Comparison of ENCODE assay signal across 8 cellular contexts in the genomic region with DNA sequence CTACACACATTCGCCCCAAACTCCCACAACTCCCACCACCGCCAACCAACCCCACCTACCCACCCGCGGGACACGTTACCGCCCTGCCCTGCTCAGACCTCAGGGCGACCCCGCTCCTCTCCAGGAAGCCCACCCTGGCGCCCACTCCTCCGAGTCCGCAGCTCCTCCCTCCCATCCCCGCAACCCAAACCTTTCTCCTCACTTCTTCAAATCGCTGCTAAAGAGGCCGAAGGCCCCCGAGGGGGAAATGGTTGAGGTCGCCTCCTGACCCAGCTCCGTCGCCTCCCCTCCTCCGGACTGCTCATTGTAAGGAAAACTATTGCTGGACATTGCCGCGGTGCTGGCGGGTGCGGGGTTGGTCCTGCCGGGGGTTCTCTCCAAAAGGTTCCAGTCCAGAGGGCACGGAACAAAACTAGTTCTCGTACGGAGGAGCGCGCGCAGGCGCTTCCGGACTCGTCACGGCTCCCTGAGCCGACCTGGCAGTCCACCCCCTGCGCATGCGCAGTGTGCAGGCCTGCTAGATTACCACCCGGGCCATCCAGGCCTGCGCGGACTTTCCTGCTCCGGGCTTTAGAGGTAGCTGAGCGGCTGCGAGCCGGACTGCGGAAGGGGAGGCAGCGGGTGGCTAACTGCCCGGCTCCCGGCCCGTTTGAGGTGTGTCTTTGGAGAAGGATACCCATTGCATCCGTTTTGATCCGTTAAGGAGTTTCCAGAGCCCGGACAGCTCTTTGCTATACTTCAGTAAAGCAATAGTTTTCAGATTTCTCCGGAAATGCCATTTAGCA. TPM values are rescaled to one million over a fixed set of nuclear protein-coding genes. Genes with fewer than 3 reads are reported as not detected.
A peak's percentile ranks its signal among the peaks of the same experiment; 100 is the strongest.
DNase-seq lines count a peak whose midpoint lies in the region; ATAC-seq, FAIRE-seq and TF ChIP-seq lines count a peak whose summit lies in the region.

A gene with protein sequence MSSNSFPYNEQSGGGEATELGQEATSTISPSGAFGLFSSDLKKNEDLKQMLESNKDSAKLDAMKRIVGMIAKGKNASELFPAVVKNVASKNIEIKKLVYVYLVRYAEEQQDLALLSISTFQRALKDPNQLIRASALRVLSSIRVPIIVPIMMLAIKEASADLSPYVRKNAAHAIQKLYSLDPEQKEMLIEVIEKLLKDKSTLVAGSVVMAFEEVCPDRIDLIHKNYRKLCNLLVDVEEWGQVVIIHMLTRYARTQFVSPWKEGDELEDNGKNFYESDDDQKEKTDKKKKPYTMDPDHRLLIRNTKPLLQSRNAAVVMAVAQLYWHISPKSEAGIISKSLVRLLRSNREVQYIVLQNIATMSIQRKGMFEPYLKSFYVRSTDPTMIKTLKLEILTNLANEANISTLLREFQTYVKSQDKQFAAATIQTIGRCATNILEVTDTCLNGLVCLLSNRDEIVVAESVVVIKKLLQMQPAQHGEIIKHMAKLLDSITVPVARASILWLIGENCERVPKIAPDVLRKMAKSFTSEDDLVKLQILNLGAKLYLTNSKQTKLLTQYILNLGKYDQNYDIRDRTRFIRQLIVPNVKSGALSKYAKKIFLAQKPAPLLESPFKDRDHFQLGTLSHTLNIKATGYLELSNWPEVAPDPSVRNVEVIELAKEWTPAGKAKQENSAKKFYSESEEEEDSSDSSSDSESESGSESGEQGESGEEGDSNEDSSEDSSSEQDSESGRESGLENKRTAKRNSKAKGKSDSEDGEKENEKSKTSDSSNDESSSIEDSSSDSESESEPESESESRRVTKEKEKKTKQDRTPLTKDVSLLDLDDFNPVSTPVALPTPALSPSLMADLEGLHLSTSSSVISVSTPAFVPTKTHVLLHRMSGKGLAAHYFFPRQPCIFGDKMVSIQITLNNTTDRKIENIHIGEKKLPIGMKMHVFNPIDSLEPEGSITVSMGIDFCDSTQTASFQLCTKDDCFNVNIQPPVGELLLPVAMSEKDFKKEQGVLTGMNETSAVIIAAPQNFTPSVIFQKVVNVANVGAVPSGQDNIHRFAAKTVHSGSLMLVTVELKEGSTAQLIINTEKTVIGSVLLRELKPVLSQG (minus strand): TSS at position 449 of the 785 bp plus-strand sequence. CDS start 119 bp downstream, at position 330.

- dilution Hi-C loops in keratinocyte (cut with MboI; ENCODE audit: extremely low pct_ligation_motif_present, low sequenced_read_pairs) = no loop called here

- ATAC-seq in HG03439 (IDR thresholded peaks at IDR 0.05; ENCODE audit: unreplicated experiment) = peak; percentile 90

- peak within 1 kb of the TSS; percentile 93 to 98 (median 98) for H3K4me3 ChIP-seq in keratinocyte (ENCODE audit: control insufficient read depth in 2 of 3, extremely low read depth in 1 of 3, insufficient read depth in 2 of 3, low read depth in 1 of 3, low read length in 3 of 3)

- no peaks in the 10 kb centered on the region for H3K36me3 ChIP-seq in keratinocyte (ENCODE audit: control insufficient read depth in 2 of 2, extremely low read depth in 1 of 2, insufficient read depth in 2 of 2, low read length in 2 of 2)

- no peaks in the 10 kb centered on the region for H3K27me3 ChIP-seq in keratinocyte (ENCODE audit: control insufficient read depth, extremely low read depth, insufficient read depth, low read length)

- no peaks in the 10 kb centered on the region for H3K9me1 ChIP-seq in keratinocyte (ENCODE audit: control insufficient read depth, extremely low read depth, insufficient read depth, low read length)

- no peaks in the 10 kb centered on the region for H3K9me3 Mint-ChIP-seq in chondrocyte (ENCODE audit: low read depth)

- H3K9ac ChIP-seq in keratinocyte (ENCODE audit: control insufficient read depth, extremely low read depth, insufficient read depth, low read length) = peak within 1 kb of the TSS; percentile 98

- peak within 1 kb of the TSS; percentile 90 for H3K4me2 ChIP-seq in keratinocyte (ENCODE audit: control insufficient read depth, extremely low read depth, insufficient read depth, low read depth, low read length)

- H3K4me1 ChIP-seq in keratinocyte (ENCODE audit: control insufficient read depth, extremely low read depth, insufficient read depth, low read length) = peaks cover 10% of the 10 kb centered on the region

- no peaks in the 10 kb centered on the region for H4K20me1 ChIP-seq in keratinocyte (ENCODE audit: control insufficient read depth, extremely low read depth, insufficient read depth, low read length)

- FAIRE-seq in keratinocyte (lab: Jason Lieb, UNC) = peak; percentile 93

- peak; percentile 96 to 97 for DNase-seq in AML-193 (lab: John Stamatoyannopoulos, UW)
- DNase-seq in NCI-H510A treated with DMSO at 0.1 percent for 48 hours (lab: John Stamatoyannopoulos, UW) = peak; percentile 94
- peak; percentile 93 to 94 for DNase-seq in activated CD4-positive, alpha-beta T cell treated with anti-CD3 and anti-CD28 coated beads for 24 hours (ENCODE audit: low read depth in 2 of 2)
- DNase-seq in chondrocyte (ENCODE audit: low spot score) = peak; percentile 100
- peak; percentile 87 for DNase-seq in keratinocyte (ENCODE audit: low read depth, low spot score)
- DNase-seq in stimulated activated CD4-positive, alpha-beta T cell treated with anti-CD3 and anti-CD28 coated beads, Interleukin-15, amount 100 ng/mL, for 1 hour (ENCODE audit: low read depth in 1 of 2, low spot score in 1 of 2) = peak; percentile 95

- TF ChIP-seq CTCF in chondrocyte (IDR thresholded peaks at IDR 0.05) = no peak
- no peak for TF ChIP-seq CTCF in keratinocyte (optimal IDR thresholded peaks at IDR 0.05 in 1 of 3, IDR thresholded peaks at IDR 0.05 in 1 of 3, conservative IDR thresholded peaks at IDR 0.05 in 1 of 3; ENCODE audit: extremely low read depth in 1 of 3, insufficient read depth in 2 of 3, low read length in 3 of 3)

- H3K36me3 Mint-ChIP-seq in chondrocyte (ENCODE audit: low read depth) = peaks cover 2% of the 10 kb centered on the region

- TF ChIP-seq POLR2A in GM19193 (IDR thresholded peaks at IDR 0.05; ENCODE audit: extremely low read depth, insufficient read depth, insufficient read length) = peak; percentile 94

- H3K27ac Mint-ChIP-seq in chondrocyte (ENCODE audit: unreplicated experiment) = peak within 1 kb of the TSS; percentile 99

- peak within 1 kb of the TSS; percentile 95 for H3K27ac ChIP-seq in keratinocyte (ENCODE audit: control insufficient read depth, insufficient read depth, low read length)

- peaks cover 45% of the 10 kb centered on the region for H3K4me1 Mint-ChIP-seq in chondrocyte (ENCODE audit: low read depth)

- peak within 1 kb of the TSS; percentile 99 for H3K4me3 Mint-ChIP-seq in chondrocyte (ENCODE audit: unreplicated experiment)

- peak within 1 kb of the TSS; percentile 96 for H2AFZ ChIP-seq in keratinocyte (ENCODE audit: control insufficient read depth, low read length)

- no peaks in the 10 kb centered on the region for H3K9me3 ChIP-seq in keratinocyte (ENCODE audit: control insufficient read depth, low read depth, low read length)

- H3K79me2 ChIP-seq in keratinocyte (ENCODE audit: control insufficient read depth, insufficient read depth, low read length) = peaks cover 48% of the 10 kb centered on the region

- no peaks in the 10 kb centered on the region for H3K27me3 Mint-ChIP-seq in chondrocyte (ENCODE audit: low read depth)

RNA-seq across cellular contexts. Expression of the gene that starts here (rescaled TPM):
- 60.3 to 74.5 TPM (median 60.4 TPM) in 3 replicates for total RNA-seq in chondrocyte
- 40.1 to 65.1 TPM (median 57.4 TPM) in 3 replicates for polyA plus RNA-seq in keratinocyte
- 41.0 TPM for polyA plus RNA-seq in keratinocyte (2011; ENCODE audit: low read depth)
- 38.4 and 79.1 TPM in 2 replicates for polyA plus RNA-seq in keratinocyte (2011; cell fraction: cytosol; rRNA removed)
- 61.9 and 72.3 TPM in 2 replicates for polyA plus RNA-seq in keratinocyte (2011; cell fraction: nucleus; rRNA removed)
- polyA plus RNA-seq in keratinocyte (2012; ENCODE audit: low replicate concordance) = 25.7 and 40.8 TPM in 2 replicates
- polyA minus RNA-seq in keratinocyte = 26.4 to 83.3 TPM (median 47.4 TPM) in 3 replicates
- 26.1 TPM for polyA minus RNA-seq in keratinocyte (2011; cell fraction: cytosol; rRNA and poly(A)+ RNA removed)
- polyA minus RNA-seq in keratinocyte (2011; cell fraction: nucleus; rRNA and poly(A)+ RNA removed) = 39.6 and 79.4 TPM in 2 replicates

Comparison
In these comparisons a context has a peak if more than half of its experiments do, and no peak if none do; other contexts are left out.
1. Peak in every context shown above with its lines: DNase-seq, ATAC-seq, H3K4me3 ChIP-seq and H3K27ac ChIP-seq.